In genomic region chr7:106717997-106718871, GRCh38 we compare ENCODE assay signal across 8 cellular contexts. TPM values are rescaled to one million over a fixed set of nuclear protein-coding genes. Genes with fewer than 3 reads are reported as not detected.
DNase-seq lines count a peak whose midpoint lies in the region; ATAC-seq lines count a peak whose summit lies in the region.

No MANE protein-coding gene starts in this region.

- peak; percentile 99 for DNase-seq in GM04503 (ENCODE audit: low read depth)
- peak; percentile 63 for DNase-seq in NCI-H146 (lab: John Stamatoyannopoulos, UW)
- peak; percentile 70 to 75 for DNase-seq in activated CD4-positive, alpha-beta T cell treated with anti-CD3 and anti-CD28 coated beads, Interleukin-2, amount 50 U/mL, for 4 hours
- DNase-seq in putamen (ENCODE audit: low spot score): peak; percentile 50
- no peak for DNase-seq in SK-N-DZ (ENCODE audit: low spot score)

- peak; percentile 79 for ATAC-seq in HG02588 (IDR thresholded peaks at IDR 0.05; ENCODE audit: unreplicated experiment)
- peak; percentile 97 for ATAC-seq in esophagus mucosa
- no peak for ATAC-seq in GM19452 (IDR thresholded peaks at IDR 0.05; ENCODE audit: unreplicated experiment)

RNA-seq across cellular contexts. Expression of gene CCDC71L, which starts 57.3 kb away (rescaled TPM):
- total RNA-seq in esophagus mucosa: 7.1 TPM
- 12.2 and 13.5 TPM in 2 replicates for polyA plus RNA-seq in SK-N-DZ (2014; cell fraction: cytosol; rRNA removed)
- 13.6 and 16.7 TPM in 2 replicates for polyA plus RNA-seq in SK-N-DZ (2014; cell fraction: nucleus; rRNA removed)
